ENCODE assay signal across 1 cellular context in the genomic region with DNA sequence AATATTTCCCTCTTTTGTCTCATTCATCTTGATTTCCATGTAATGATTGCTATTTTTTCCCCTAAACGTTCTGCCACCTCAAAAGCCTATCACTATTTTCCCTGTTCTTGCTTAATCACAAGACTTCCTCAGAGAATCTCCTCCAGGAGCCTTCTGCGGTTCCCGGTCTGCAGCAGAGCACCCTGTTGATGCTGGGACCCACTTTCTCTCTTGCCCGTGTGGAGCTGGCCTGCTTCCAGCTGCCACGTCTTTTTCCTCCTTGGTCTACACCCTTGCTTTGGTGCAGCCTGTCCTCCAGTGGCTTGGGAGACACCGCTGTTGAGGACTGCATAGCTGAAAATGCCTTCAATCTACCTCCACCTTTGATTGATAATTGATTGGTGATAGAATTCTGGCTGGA.
A peak's percentile ranks its signal among the peaks of the same experiment; 100 is the strongest.
TF ChIP-seq lines count a peak whose summit lies in the region.

No MANE protein-coding gene starts in this region.

TF ChIP-seq in HEK293, 187 proteins besides CTCF, POLR2A, EP300 and RAD21 (continued from another document):
- TF ChIP-seq, protein P1, sequence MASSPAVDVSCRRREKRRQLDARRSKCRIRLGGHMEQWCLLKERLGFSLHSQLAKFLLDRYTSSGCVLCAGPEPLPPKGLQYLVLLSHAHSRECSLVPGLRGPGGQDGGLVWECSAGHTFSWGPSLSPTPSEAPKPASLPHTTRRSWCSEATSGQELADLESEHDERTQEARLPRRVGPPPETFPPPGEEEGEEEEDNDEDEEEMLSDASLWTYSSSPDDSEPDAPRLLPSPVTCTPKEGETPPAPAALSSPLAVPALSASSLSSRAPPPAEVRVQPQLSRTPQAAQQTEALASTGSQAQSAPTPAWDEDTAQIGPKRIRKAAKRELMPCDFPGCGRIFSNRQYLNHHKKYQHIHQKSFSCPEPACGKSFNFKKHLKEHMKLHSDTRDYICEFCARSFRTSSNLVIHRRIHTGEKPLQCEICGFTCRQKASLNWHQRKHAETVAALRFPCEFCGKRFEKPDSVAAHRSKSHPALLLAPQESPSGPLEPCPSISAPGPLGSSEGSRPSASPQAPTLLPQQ (tag by site-specific recombination; IDR thresholded peaks at IDR 0.05): peak; percentile 84
- no peak for TF ChIP-seq ZBTB20 (tag by site-specific recombination; IDR thresholded peaks at IDR 0.05)
